ENCODE assay signal across 28 cellular contexts in genomic region chr12:107045186-107045585, GRCh38. TPM values are rescaled to one million over a fixed set of nuclear protein-coding genes. Genes with fewer than 3 reads are reported as not detected.
DNase-seq lines count a peak whose midpoint lies in the region; ATAC-seq, FAIRE-seq and TF ChIP-seq lines count a peak whose summit lies in the region.
"Had no signal": no experiment of that assay in that cellular context is flagged by ENCODE, and none has a peak within 500 bp of the region (broad histone marks: within the 10 kb centered on the region; RNA-seq: fewer than 3 reads in every experiment).

No MANE protein-coding gene starts in this region.

- H3K36me3 ChIP-seq in IMR-90 (ENCODE audit: control insufficient read depth, insufficient read depth, low read length) (no peaks in the 10 kb centered on the region; the same call in 1 of the 2 replicates), K562 (ENCODE audit: control insufficient read depth, insufficient read depth, low read length) (no peaks in the 10 kb centered on the region), hepatocyte (replicated peaks; ENCODE audit: insufficient read depth, low read depth) (no peaks in the 10 kb centered on the region), body of pancreas (replicated peaks in 1 of 2; ENCODE audit: insufficient read depth in 1 of 2, low read depth in 2 of 2) (no peaks in the 10 kb centered on the region)
- H3K36me3 ChIP-seq: BE2C had no signal

- no peak overlapping the region for H2BK15ac ChIP-seq in IMR-90 (ENCODE audit: low read depth, low read length)

- peaks cover 22% of the 10 kb centered on the region in 2 experiments for H3K79me1 ChIP-seq in IMR-90 (ENCODE audit: low read depth in 1 of 2, low read length in 2 of 2)

- H3K36me3 Mint-ChIP-seq in T-helper 17 cell (ENCODE audit: low read depth) = peaks cover 4% of the 10 kb centered on the region

- H3K4me1 ChIP-seq in A549 = no peaks in the 10 kb centered on the region
- no peaks in the 10 kb centered on the region for H3K4me1 ChIP-seq in IMR-90 (ENCODE audit: control insufficient read depth, insufficient read depth, low read length)
- no peaks in the 10 kb centered on the region for H3K4me1 ChIP-seq in K562 (replicated peaks in 1 of 2; ENCODE audit: control insufficient read depth in 2 of 2, insufficient read depth in 2 of 2, low read length in 2 of 2)
- peaks cover 5% of the 10 kb centered on the region for H3K4me1 ChIP-seq in hepatocyte (ENCODE audit: insufficient read depth)
- peaks cover 9% of the 10 kb centered on the region for H3K4me1 ChIP-seq in body of pancreas
- H3K4me1 ChIP-seq: BE2C, BLaER1 had no signal

- H3K9me2 ChIP-seq in hepatocyte (replicated peaks; ENCODE audit: insufficient read depth) = no peaks in the 10 kb centered on the region

- intact Hi-C loops in IMR-90 (cut with micrococcal nuclease) (no loop called here), K562 (cut with micrococcal nuclease) (no loop called here), body of pancreas (cut with DNase I) (no loop called here)

- H2BK20ac ChIP-seq in IMR-90 (ENCODE audit: low read depth, low read length) = no peak overlapping the region

- no peak overlapping the region for H3K23ac ChIP-seq in IMR-90 (ENCODE audit: low read depth, low read length)

- H3K79me2 ChIP-seq in K562 (ENCODE audit: control insufficient read depth, insufficient read depth, low read length) (peaks cover 2% of the 10 kb centered on the region; the same call in 1 of the 3 replicates), hepatocyte (peaks cover 27% of the 10 kb centered on the region)

- H4K5ac ChIP-seq in IMR-90 (ENCODE audit: low read depth, low read length) = no peak overlapping the region

- no peak overlapping the region for H2BK5ac ChIP-seq in IMR-90 (ENCODE audit: low read depth, low read length, poor library complexity, severe bottlenecking)

- no peak overlapping the region for H3K27ac ChIP-seq in A549
- no peak overlapping the region for H3K27ac ChIP-seq in IMR-90 (ENCODE audit: insufficient read depth, low read length)
- H3K27ac ChIP-seq in K562 (ENCODE audit: extremely low read depth, low read depth, low read length) = no peak overlapping the region
- H3K27ac ChIP-seq in hepatocyte = peak overlapping the region; percentile 14
- H3K27ac ChIP-seq in body of pancreas = no peak overlapping the region
- H3K27ac ChIP-seq: 22Rv1, BLaER1 had no signal

- DNase-seq in A549 (ENCODE audit: low read depth in 1 of 2, low spot score in 1 of 2) = no peak
- DNase-seq in IMR-90 = no peak
- DNase-seq in K562 (ENCODE audit: extremely low read depth in 1 of 4, low spot score in 3 of 4) = peak in 1 of 4 experiments; percentile 17
- no peak for DNase-seq in hepatocyte (ENCODE audit: low spot score)
- no peak for DNase-seq in T-helper 17 cell
- no peak for DNase-seq in NK-92 treated with Interleukin-12 subunit alpha and Interleukin-12 subunit beta, amount 100 ng/mL, for 24 hours (lab: John Stamatoyannopoulos, UW)
- no peak for DNase-seq in body of pancreas
- DNase-seq: ACHN; BE2C; C1 segment of cervical spinal cord; CD4-positive, alpha-beta memory T cell; CD4-positive, CD25-positive, alpha-beta regulatory T cell; CD8-positive, alpha-beta memory T cell; COR-L47; DMS 273 treated with DMSO at 0.1 percent for 48 hours; DMS153; DMS53; DMS79; DND-41; EL; GDM1 had no signal

- H4K20me1 ChIP-seq in IMR-90 (ENCODE audit: insufficient read depth, low read length) (peaks cover 7% of the 10 kb centered on the region; the same call in 1 of the 2 replicates), K562 (replicated peaks; ENCODE audit: control insufficient read depth, insufficient read depth, low read length) (no peaks in the 10 kb centered on the region), hepatocyte (ENCODE audit: insufficient read depth, poor library complexity, severe bottlenecking) (no peaks in the 10 kb centered on the region)
- H4K20me1 ChIP-seq: BLaER1 had no signal

- POLR2A ChIA-PET in A549 (lab: Yijun Ruan, JAX) = no interaction called here
- POLR2A ChIA-PET in IMR-90 (lab: Charles Lee; ENCODE audit: unreplicated experiment) = no interaction called here
- POLR2A ChIA-PET in K562 (lab: Yijun Ruan, JAX) = interaction anchor here (2.6 kb wide), 1 partner anchor 15 kb away, joined by 6 read pairs; no protein-coding TSS in a partner anchor

- no peaks in the 10 kb centered on the region for H3K27me3 ChIP-seq in IMR-90 (ENCODE audit: control insufficient read depth, insufficient read depth, low read length)
- no peaks in the 10 kb centered on the region for H3K27me3 ChIP-seq in K562 (ENCODE audit: control insufficient read depth in 2 of 2, insufficient read depth in 2 of 2, low read length in 2 of 2)
- H3K27me3 ChIP-seq in hepatocyte = no peaks in the 10 kb centered on the region
- no peaks in the 10 kb centered on the region for H3K27me3 ChIP-seq in body of pancreas
- H3K27me3 ChIP-seq: BE2C, BLaER1 had no signal

- no peak overlapping the region for H3K56ac ChIP-seq in IMR-90 (ENCODE audit: extremely low read depth, insufficient read depth, low read length)

- dilution Hi-C loops in IMR-90 (cut with HindIII; ENCODE audit: low sequenced_read_pairs, unreplicated experiment) = no loop called here

- no peak overlapping the region for H4K8ac ChIP-seq in IMR-90 (ENCODE audit: low read depth in 2 of 2, low read length in 2 of 2)

- ATAC-seq in A549 (no peak), IMR-90 (ENCODE audit: low read depth) (no peak), K562 (no peak), T-helper 17 cell (no peak), HG02840 (IDR thresholded peaks at IDR 0.05; ENCODE audit: low FRiP score, unreplicated experiment) (no peak), body of pancreas (no peak)
- ATAC-seq: GM12878 had no signal

- H2AFZ ChIP-seq in IMR-90 (replicated peaks; ENCODE audit: low read length, poor library complexity) = no peak overlapping the region
- H2AFZ ChIP-seq in K562 (ENCODE audit: low read depth, low read length) = no peak overlapping the region
- H2AFZ ChIP-seq in hepatocyte = no peak overlapping the region

- BruUV-seq in IMR-90 (replicated peaks; lab: Mats Ljungman, UMichigan) (no TSS peak), K562 (replicated peaks; lab: Mats Ljungman, UMichigan) (no TSS peak)

- H3K4ac ChIP-seq in IMR-90 (ENCODE audit: low read depth, low read length) = no peak overlapping the region

- TF ChIP-seq RAD21 in A549 (conservative IDR thresholded peaks at IDR 0.05 in 1 of 2, IDR thresholded peaks at IDR 0.05 in 1 of 2) (no peak), IMR-90 (IDR thresholded peaks at IDR 0.05; ENCODE audit: low read length) (no peak), K562 (CRISPR knock-in tag; conservative IDR thresholded peaks at IDR 0.05 in 1 of 2, IDR thresholded peaks at IDR 0.05 in 1 of 2) (no peak)

- H3K9me1 ChIP-seq in IMR-90 (ENCODE audit: insufficient read depth, low read length) (peaks cover 6% of the 10 kb centered on the region; the same call in 1 of the 2 replicates), K562 (ENCODE audit: control insufficient read depth, insufficient read depth, low read length) (no peaks in the 10 kb centered on the region)

- peaks cover 5% of the 10 kb centered on the region for H3K4me1 Mint-ChIP-seq in T-helper 17 cell
- H3K4me1 Mint-ChIP-seq: CD14-positive monocyte had no signal

- WGBS in A549 (ENCODE audit: missing lambda C conversion rate) = 86% methylated on average over 5 of the region's 5 CpGs
- no CpG with 5 or more reads among the region's 5 CpGs for WGBS in IMR-90 (ENCODE audit: extremely low coverage in 2 of 2, insufficient read length in 1 of 2), 2 experiments
- 24% methylated on average over 5 of the region's 5 CpGs for WGBS in K562 (ENCODE audit: insufficient coverage, low coverage, missing lambda C conversion rate)
- WGBS in hepatocyte (ENCODE audit: low lambda C conversion rate, missing lambda C conversion rate) = 72% methylated on average over 5 of the region's 5 CpGs
- WGBS in body of pancreas, 2 donors = 69 to 74% methylated on average over 5 of the region's 5 CpGs

- TF ChIP-seq EP300 in A549 (IDR thresholded peaks at IDR 0.05) (no peak), K562 (IDR thresholded peaks at IDR 0.05; ENCODE audit: low read length) (no peak)

- H2AK5ac ChIP-seq in IMR-90 (ENCODE audit: low read depth, low read length) = no peak overlapping the region

- CTCF ChIA-PET in A549 (lab: Yijun Ruan, JAX) = no interaction called here
- CTCF ChIA-PET in IMR-90 (lab: Yijun Ruan, JAX) = no interaction called here
- CTCF ChIA-PET in K562 (lab: Yijun Ruan, JAX; ENCODE audit: low intra/inter-chr PET ratio) = no interaction called here

- no peak overlapping the region for H3K18ac ChIP-seq in IMR-90 (ENCODE audit: low read depth, low read length)

- H2BK120ac ChIP-seq in IMR-90 (ENCODE audit: low read depth, low read length) = no peak overlapping the region

- FAIRE-seq in A549 (lab: Jason Lieb, UNC) = no peak
- FAIRE-seq in K562 (lab: Jason Lieb, UNC) = no peak
- FAIRE-seq: GM12878, GM12892, GM18507 had no signal

- peaks cover 5% of the 10 kb centered on the region; the same call in 1 of the 3 replicates for H3K9me3 ChIP-seq in A549
- H3K9me3 ChIP-seq in IMR-90 (ENCODE audit: control insufficient read depth, insufficient read depth, low read length) = no peaks in the 10 kb centered on the region
- H3K9me3 ChIP-seq in K562 (replicated peaks; ENCODE audit: control insufficient read depth, insufficient read depth, low read depth, low read length) = no peaks in the 10 kb centered on the region
- no peaks in the 10 kb centered on the region for H3K9me3 ChIP-seq in hepatocyte (ENCODE audit: low read depth)
- peaks cover 6% of the 10 kb centered on the region for H3K9me3 ChIP-seq in T-helper 17 cell (ENCODE audit: control insufficient read depth, low read length, poor library complexity, severe bottlenecking)
- H3K9me3 ChIP-seq in body of pancreas = no peaks in the 10 kb centered on the region
- H3K9me3 ChIP-seq: BE2C had no signal

- no peak for TF ChIP-seq CTCF in A549 (IDR thresholded peaks at IDR 0.05)
- TF ChIP-seq CTCF in IMR-90 (conservative IDR thresholded peaks at IDR 0.05; ENCODE audit: low read depth, low read length) = no peak
- no peak for TF ChIP-seq CTCF in K562 (IDR thresholded peaks at IDR 0.05 in 2 of 3, conservative IDR thresholded peaks at IDR 0.05 in 1 of 3; ENCODE audit: insufficient read depth in 2 of 3, low read depth in 1 of 3, low read length in 3 of 3)
- TF ChIP-seq CTCF in hepatocyte (IDR thresholded peaks at IDR 0.05; ENCODE audit: poor library complexity) = no peak
- TF ChIP-seq CTCF in body of pancreas (IDR thresholded peaks at IDR 0.05) = no peak

- no peak overlapping the region for H2AK9ac ChIP-seq in IMR-90 (replicated peaks; ENCODE audit: low read depth, low read length, poor library complexity)

- no peak overlapping the region for H3K9ac ChIP-seq in IMR-90 (ENCODE audit: low read depth, low read length)
- H3K9ac ChIP-seq in K562 (ENCODE audit: insufficient read depth in 1 of 2, low read depth in 2 of 2, low read length in 2 of 2) = no peak overlapping the region
- H3K9ac ChIP-seq: BLaER1 had no signal

- H3K27ac Mint-ChIP-seq in T-helper 17 cell = no peak overlapping the region
- H3K27ac Mint-ChIP-seq: CD14-positive monocyte had no signal

- H4K91ac ChIP-seq in IMR-90 (ENCODE audit: insufficient read depth, low read depth, low read length) = no peak overlapping the region

- H3K4me3 ChIP-seq in A549 (no peak overlapping the region), IMR-90 (ENCODE audit: insufficient read depth, low read depth, low read length) (no peak overlapping the region), K562 (no peak overlapping the region), hepatocyte (no peak overlapping the region), body of pancreas (no peak overlapping the region)
- H3K4me3 ChIP-seq: BLaER1, GM12878 had no signal

- H3K4me3 Mint-ChIP-seq in T-helper 17 cell = no peak overlapping the region
- H3K4me3 Mint-ChIP-seq: CD14-positive monocyte; CD4-positive, alpha-beta memory T cell; CD4-positive, CD25-positive, alpha-beta regulatory T cell had no signal

- H3K27me3 Mint-ChIP-seq in T-helper 17 cell = no peaks in the 10 kb centered on the region
- H3K27me3 Mint-ChIP-seq: CD4-positive, alpha-beta memory T cell; CD4-positive, CD25-positive, alpha-beta regulatory T cell had no signal

- in situ Hi-C loops in IMR-90 (cut with MboI; ENCODE audit: low sequenced_read_pairs) (no loop called here), K562 (cut with MboI) (no loop called here)

- TF ChIP-seq POLR2A in A549 (IDR thresholded peaks at IDR 0.05; ENCODE audit: low read length) (no peak), IMR-90 (IDR thresholded peaks at IDR 0.05; ENCODE audit: low read depth, low read length) (no peak), K562 (conservative IDR thresholded peaks at IDR 0.05) (no peak), body of pancreas (IDR thresholded peaks at IDR 0.05) (no peak)

- H3K4me2 ChIP-seq in A549 (no peak overlapping the region), IMR-90 (ENCODE audit: low read depth, low read length) (no peak overlapping the region), K562 (ENCODE audit: insufficient read depth, low read length) (no peak overlapping the region), hepatocyte (no peak overlapping the region)
- H3K4me2 ChIP-seq: BLaER1 had no signal

- H3K14ac ChIP-seq in IMR-90 (replicated peaks; ENCODE audit: low read depth, low read length) = no peak overlapping the region

RNA-seq across cellular contexts. Expression of gene CRY1, which starts 48.2 kb away (rescaled TPM):
- polyA plus RNA-seq in A549 (2011; rRNA removed) = 17.6 and 26.1 TPM in 2 replicates
- polyA plus RNA-seq in A549 (2012; cell fraction: cytosol; rRNA removed) = 7.5 and 13.2 TPM in 2 replicates
- 19.7 and 21.9 TPM in 2 replicates for polyA plus RNA-seq in A549 (2012; cell fraction: nucleus; rRNA removed)
- 14.9 to 16.1 TPM (median 15.8 TPM) in 3 replicates for polyA plus RNA-seq in A549 (2017; fragmentation: RNase III; extraction: RNeasy Plus Mini Kit Qiagen cat#74134 plus additional on column Dnase treatment)
- polyA minus RNA-seq in A549 (2011; rRNA and poly(A)+ RNA removed) = 9.5 and 10.3 TPM in 2 replicates
- 5.9 and 9.7 TPM in 2 replicates for total RNA-seq in IMR-90 (2012; rRNA removed)
- 7.8 and 9.9 TPM in 2 replicates for polyA plus RNA-seq in IMR-90 (2012; rRNA removed)
- 4.3 and 5.4 TPM in 2 replicates for polyA plus RNA-seq in IMR-90 (2012; cell fraction: cytosol; rRNA removed)
- 9.8 and 14.5 TPM in 2 replicates for polyA plus RNA-seq in IMR-90 (2012; cell fraction: nucleus; rRNA removed; ENCODE audit: low replicate concordance)
- total RNA-seq in K562 (2011; cell fraction: chromatin; rRNA removed; ENCODE audit: low replicate concordance) = 33.7 and 80.9 TPM in 2 replicates
- 18.8 and 19.5 TPM in 2 replicates for total RNA-seq in K562 (2011; cell fraction: nucleolus; rRNA removed)
- 20.0 and 23.1 TPM in 2 replicates for total RNA-seq in K562 (2011; cell fraction: nucleoplasm; rRNA removed)
- total RNA-seq in K562 (2014; rRNA removed) = 21.8 and 26.0 TPM in 2 replicates
- 26.0 and 29.7 TPM in 2 replicates for total RNA-seq in K562 (2014; rRNA removed; fragmentation: Illumina TruSeq; extraction: Trizol)
- 23.3 and 24.9 TPM in 2 replicates for total RNA-seq in K562 (2015; rRNA removed; fragmentation: Illumina TruSeq; extraction: Trizol)
- total RNA-seq in K562 (2021) = 32.6 and 34.0 TPM in 2 replicates
- polyA plus RNA-seq in K562 (2011; rRNA removed) = 33.3 and 38.2 TPM in 2 replicates
- polyA plus RNA-seq in K562 (2011; cell fraction: cytosol; rRNA removed) = 14.3 and 29.4 TPM in 2 replicates
- 54.9 and 80.7 TPM in 2 replicates for polyA plus RNA-seq in K562 (2011; cell fraction: nucleus; rRNA removed)
- polyA plus RNA-seq in K562 (2012) = 17.6 and 22.2 TPM in 2 replicates
- polyA plus RNA-seq in K562 (2014; fragmentation: Illumina TruSeq; extraction: Trizol) = 22.2 and 26.9 TPM in 2 replicates
- 1 to 10 TPM; 8.7 to 9.4 TPM for polyA plus RNA-seq in K562 (2014; fragmentation: Nextera tagmentation; extraction: Ambion mirVana)
- 25.2 and 25.8 TPM in 2 replicates for polyA plus RNA-seq in K562 (2014; rRNA removed)
- polyA minus RNA-seq in K562 (2011; rRNA and poly(A)+ RNA removed) = 24.4 and 30.6 TPM in 2 replicates
- polyA minus RNA-seq in K562 (2011; cell fraction: cytosol; rRNA and poly(A)+ RNA removed) = 12.1 and 12.2 TPM in 2 replicates
- 28.9 and 43.4 TPM in 2 replicates for polyA minus RNA-seq in K562 (2011; cell fraction: nucleus; rRNA and poly(A)+ RNA removed)
- 27.7 and 34.6 TPM in 2 replicates for total RNA-seq in hepatocyte
- 25.3 and 29.1 TPM in 2 replicates for polyA plus RNA-seq in hepatocyte
- total RNA-seq in T-helper 17 cell = 100 to 1,000 TPM; 108 to 109 TPM
- 10 to 100 TPM; 12.5 to 15.6 TPM for total RNA-seq in body of pancreas

RNA-seq across cellular contexts. Expression of gene MTERF2, which starts 58.2 kb away (rescaled TPM):
- polyA plus RNA-seq in A549 (2011; rRNA removed) (10.6 and 13.9 TPM in 2 replicates), A549 (2017; fragmentation: RNase III; extraction: RNeasy Plus Mini Kit Qiagen cat#74134 plus additional on column Dnase treatment) (11.7 to 14.5 TPM (median 12.2 TPM) in 3 replicates), IMR-90 (2012; rRNA removed) (2.6 and 3.8 TPM in 2 replicates), K562 (2011; rRNA removed) (28.3 and 33.2 TPM in 2 replicates), K562 (2014; fragmentation: Illumina TruSeq; extraction: Trizol) (32.5 and 39.5 TPM in 2 replicates), K562 (2014; fragmentation: Nextera tagmentation; extraction: Ambion mirVana) (10 to 100 TPM; 10.0 to 11.6 TPM), K562 (2014; rRNA removed) (55.3 and 63.2 TPM in 2 replicates), hepatocyte (16.7 and 18.6 TPM in 2 replicates)
- 4.6 and 5.5 TPM in 2 replicates for polyA plus RNA-seq in A549 (2012; cell fraction: cytosol; rRNA removed)
- polyA plus RNA-seq in A549 (2012; cell fraction: nucleus; rRNA removed) = 4.0 and 6.6 TPM in 2 replicates
- polyA minus RNA-seq in A549 (2011; rRNA and poly(A)+ RNA removed) = 3.8 and 4.6 TPM in 2 replicates
- total RNA-seq in IMR-90 (2012; rRNA removed) (3.0 and 3.3 TPM in 2 replicates), K562 (2014; rRNA removed) (26.4 and 35.9 TPM in 2 replicates), K562 (2014; rRNA removed; fragmentation: Illumina TruSeq; extraction: Trizol) (29.6 and 34.7 TPM in 2 replicates), K562 (2015; rRNA removed; fragmentation: Illumina TruSeq; extraction: Trizol) (34.1 and 37.0 TPM in 2 replicates), K562 (2021) (30.3 and 33.7 TPM in 2 replicates), hepatocyte (16.4 and 20.6 TPM in 2 replicates), T-helper 17 cell (10 to 100 TPM; 12.7 to 13.8 TPM), body of pancreas (10 to 100 TPM; 24.1 to 32.9 TPM)
- polyA plus RNA-seq in IMR-90 (2012; cell fraction: cytosol; rRNA removed) = 0.56 and 1.6 TPM in 2 replicates
- polyA plus RNA-seq in IMR-90 (2012; cell fraction: nucleus; rRNA removed; ENCODE audit: low replicate concordance) = 2.3 and 12.8 TPM in 2 replicates
- total RNA-seq in K562 (2011; cell fraction: chromatin; rRNA removed; ENCODE audit: low replicate concordance) = 17.7 and 36.2 TPM in 2 replicates
- total RNA-seq in K562 (2011; cell fraction: nucleolus; rRNA removed) = 12.2 and 16.4 TPM in 2 replicates
- 24.3 and 33.8 TPM in 2 replicates for total RNA-seq in K562 (2011; cell fraction: nucleoplasm; rRNA removed)
- 4.7 and 14.0 TPM in 2 replicates for polyA plus RNA-seq in K562 (2011; cell fraction: cytosol; rRNA removed)
- polyA plus RNA-seq in K562 (2011; cell fraction: nucleus; rRNA removed) = 43.6 and 46.2 TPM in 2 replicates
- polyA plus RNA-seq in K562 (2012) = 21.4 and 28.5 TPM in 2 replicates
- polyA minus RNA-seq in K562 (2011; rRNA and poly(A)+ RNA removed) = 14.2 and 15.7 TPM in 2 replicates
- 8.3 TPM in 2 replicates for polyA minus RNA-seq in K562 (2011; cell fraction: cytosol; rRNA and poly(A)+ RNA removed)
- polyA minus RNA-seq in K562 (2011; cell fraction: nucleus; rRNA and poly(A)+ RNA removed) = 11.4 and 18.4 TPM in 2 replicates

Comparison
In these comparisons a context has a peak if more than half of its experiments do, and no peak if none do; other contexts are left out.
1. Of the 35 proteins assayed by ChIP-seq in both K562 and A549: peak only in K562: none; only in A549: MAFK; in both: none; in neither: 34.